20 cellular contexts compared by ENCODE assay signal in genomic region chr17:39236981-39237441, GRCh38. TPM values are rescaled to one million over a fixed set of nuclear protein-coding genes. Genes with fewer than 3 reads are reported as not detected.
DNase-seq lines count a peak whose midpoint lies in the region; TF ChIP-seq lines count a peak whose summit lies in the region.
"Had no signal": no experiment of that assay in that cellular context is flagged by ENCODE, and none has a peak within 500 bp of the region (broad histone marks: within the 10 kb centered on the region; RNA-seq: fewer than 3 reads in every experiment).

No MANE protein-coding gene starts in this region.

- DNase-seq in COR-L47 (lab: John Stamatoyannopoulos, UW), result peak; percentile 90
- peak; percentile 74 for DNase-seq in NCI-H146 treated with DMSO at 0.1 percent for 48 hours (lab: John Stamatoyannopoulos, UW; ENCODE audit: unreplicated experiment)
- DNase-seq in ecto neural progenitor cell (ENCODE audit: low spot score), result peak; percentile 58
- no peak for DNase-seq in cortex of kidney (lab: John Stamatoyannopoulos, UW)
- DNase-seq in germinal center (ENCODE audit: low spot score), result no peak
- no peak for DNase-seq in G401 (ENCODE audit: low spot score)
- no peak for DNase-seq in brain microvascular endothelial cell
- DNase-seq: activated naive CD8-positive, alpha-beta T cell treated with anti-CD3 and anti-CD28 coated beads for 36 hours; activated T-cell treated with anti-CD3 and anti-CD28 coated beads, Interleukin-2, amount 50 U/mL, for 72 hours; colonic mucosa; GM23248; hippocampal formation; NCI-H226; stimulated activated CD8-positive, alpha-beta memory T cell treated with anti-CD3 and anti-CD28 coated beads, Interleukin-4, amount 100 ng/mL, for 48 hours; T-helper 17 cell; uterus had no signal

- H3K9ac ChIP-seq in BLaER1, result no peak overlapping the region
- H3K9ac ChIP-seq: GM23248 had no signal

- H3K36me3 ChIP-seq in BLaER1 (no peaks in the 10 kb centered on the region), brain microvascular endothelial cell (replicated peaks) (no peaks in the 10 kb centered on the region)
- H3K36me3 ChIP-seq: colonic mucosa, prostate gland, uterus had no signal

- no peak overlapping the region for H3K27ac ChIP-seq in BLaER1
- H3K27ac ChIP-seq in brain microvascular endothelial cell, result no peak overlapping the region
- H3K27ac ChIP-seq: colonic mucosa, GM23248, prostate gland, uterus had no signal

- in situ Hi-C loops in G401 (cut with HindIII; ENCODE audit: low sequenced_read_pairs), result no loop called here
- in situ Hi-C loops in brain microvascular endothelial cell (cut with HindIII; ENCODE audit: low pct_ligation_motif_present, low sequenced_read_pairs), result no loop called here

- H3K9me3 ChIP-seq in BLaER1, result no peaks in the 10 kb centered on the region
- H3K9me3 ChIP-seq: colonic mucosa, prostate gland, uterus had no signal

- no peaks in the 10 kb centered on the region for H4K20me1 ChIP-seq in BLaER1

- H3K4me1 ChIP-seq in BLaER1, result peaks cover 70% of the 10 kb centered on the region
- H3K4me1 ChIP-seq: colonic mucosa, prostate gland had no signal

- H3K27me3 ChIP-seq in BLaER1 (no peaks in the 10 kb centered on the region), brain microvascular endothelial cell (replicated peaks) (no peaks in the 10 kb centered on the region)
- H3K27me3 ChIP-seq: colonic mucosa, uterus had no signal

- H3K4me3 ChIP-seq in BLaER1 (no peak overlapping the region), brain microvascular endothelial cell (ENCODE audit: low read depth, low read length) (no peak overlapping the region)
- H3K4me3 ChIP-seq: colonic mucosa, GM23248, prostate gland, uterus had no signal

- TF ChIP-seq CTCF in brain microvascular endothelial cell (IDR thresholded peaks at IDR 0.05; ENCODE audit: low read depth, low read length, missing control alignments), result no peak

- peak overlapping the region; percentile 75 for H3K4me2 ChIP-seq in BLaER1

RNA-seq across cellular contexts. Expression of gene STAC2, which starts 11.3 kb away (rescaled TPM):
- total RNA-seq in G401 (2014; rRNA removed; shearing (Covaris generic)), result 0.03 TPM in 1 of 2 replicates, not detected in the other
- total RNA-seq: endothelial cell of umbilical vein, fibroblast of villous mesenchyme, GM23248, T-helper 17 cell had no signal

RNA-seq across cellular contexts. Expression of gene RPL19, which starts 36.9 kb away (rescaled TPM):
- 3,500 and 4,218 TPM in 2 replicates for total RNA-seq in G401 (2014; rRNA removed; shearing (Covaris generic))

RNA-seq across cellular contexts. Expression of gene CACNB1, which starts 39.5 kb away (rescaled TPM):
- total RNA-seq in G401 (2014; rRNA removed; shearing (Covaris generic)), result 6.4 and 7.6 TPM in 2 replicates

Comparison
In these comparisons a context has a peak if more than half of its experiments do, and no peak if none do; other contexts are left out.
1. DNase-seq: peak in COR-L47 (single experiment), NCI-H146 treated with DMSO at 0.1 percent for 48 hours (single experiment) and ecto neural progenitor cell (single experiment); none in cortex of kidney (single experiment), germinal center (single experiment), G401 (single experiment) and brain microvascular endothelial cell (single experiment).